ENCODE assay signal across 13 cellular contexts in the genomic region with DNA sequence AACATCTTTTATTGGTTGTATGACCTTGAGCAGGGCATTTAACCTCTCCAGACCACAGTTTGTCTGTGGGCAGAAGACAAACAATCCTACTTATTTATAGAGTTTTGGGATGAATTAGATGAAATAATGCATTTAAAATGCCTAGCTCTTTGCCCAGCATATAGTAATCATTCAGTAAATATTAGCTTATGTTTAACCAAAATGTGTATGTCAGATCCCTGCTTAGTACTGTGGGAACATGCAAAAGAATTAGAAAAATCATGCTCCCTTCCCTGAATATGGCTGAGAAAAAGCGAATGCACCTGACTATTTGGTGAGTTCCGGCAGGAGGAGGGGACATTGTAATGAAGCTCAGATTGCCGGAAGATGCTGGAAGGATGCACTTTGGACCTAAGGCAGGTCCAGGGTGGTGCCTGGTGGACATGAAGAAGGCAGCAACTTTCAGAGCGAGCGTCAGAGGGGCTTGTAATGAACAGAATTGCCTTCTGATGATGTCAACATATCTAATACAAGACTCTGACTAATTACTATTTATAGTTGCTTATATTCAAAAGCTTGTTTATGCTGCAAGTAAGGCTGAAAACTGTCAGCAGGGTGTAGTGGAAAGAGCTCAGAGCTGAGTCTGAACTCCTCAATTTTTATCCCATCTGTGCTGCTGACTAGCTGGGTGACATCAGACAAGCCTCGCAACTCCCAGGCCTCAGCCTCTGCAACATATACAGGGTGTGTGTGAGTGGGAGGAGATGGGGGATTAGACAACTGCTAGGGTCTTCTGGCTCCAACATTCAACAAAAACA.
DNase-seq lines count a peak whose midpoint lies in the region; ATAC-seq, FAIRE-seq and TF ChIP-seq lines count a peak whose summit lies in the region.
"Had no signal": no experiment of that assay in that cellular context is flagged by ENCODE, and none has a peak within 500 bp of the region (broad histone marks: within the 10 kb centered on the region; RNA-seq: fewer than 3 reads in every experiment).

No MANE protein-coding gene starts in this region.

- no peaks in the 10 kb centered on the region for H3K27me3 ChIP-seq in esophagus squamous epithelium

- peak overlapping the region; percentile 42 for H3K27ac Mint-ChIP-seq in activated naive CD8-positive, alpha-beta T cell treated with anti-CD3 and anti-CD28 coated beads, Interleukin-2, amount 50 U/mL, for 24 hours
- no peak overlapping the region for H3K27ac Mint-ChIP-seq in activated naive CD8-positive, alpha-beta T cell treated with anti-CD3 and anti-CD28 coated beads for 36 hours
- H3K27ac Mint-ChIP-seq: progenitor cell of endocrine pancreas, type B pancreatic cell had no signal

- FAIRE-seq in urothelium cell line (lab: Jason Lieb, UNC) = peak; percentile 46
- FAIRE-seq: GM12892 had no signal

- WGBS in esophagus squamous epithelium, 2 donors = 68 to 71% methylated on average over 6 of the region's 6 CpGs

- H3K4me3 Mint-ChIP-seq in activated naive CD8-positive, alpha-beta T cell treated with anti-CD3 and anti-CD28 coated beads, Interleukin-2, amount 50 U/mL, for 24 hours = no peak overlapping the region
- H3K4me3 Mint-ChIP-seq in activated naive CD8-positive, alpha-beta T cell treated with anti-CD3 and anti-CD28 coated beads for 36 hours = no peak overlapping the region
- H3K4me3 Mint-ChIP-seq: type B pancreatic cell had no signal

- H3K4me3 ChIP-seq in mucosa of descending colon = no peak overlapping the region
- H3K4me3 ChIP-seq in esophagus squamous epithelium = no peak overlapping the region

- no peaks in the 10 kb centered on the region for H3K27me3 Mint-ChIP-seq in activated naive CD8-positive, alpha-beta T cell treated with anti-CD3 and anti-CD28 coated beads, Interleukin-2, amount 50 U/mL, for 24 hours
- no peaks in the 10 kb centered on the region for H3K27me3 Mint-ChIP-seq in activated naive CD8-positive, alpha-beta T cell treated with anti-CD3 and anti-CD28 coated beads for 36 hours
- H3K27me3 Mint-ChIP-seq: progenitor cell of endocrine pancreas had no signal

- no peak for TF ChIP-seq POLR2A in esophagus squamous epithelium (IDR thresholded peaks at IDR 0.05)

- no peak for ATAC-seq in activated naive CD8-positive, alpha-beta T cell treated with anti-CD3 and anti-CD28 coated beads, Interleukin-2, amount 50 U/mL, for 24 hours
- peak; percentile 96 for ATAC-seq in mucosa of descending colon

- H3K27ac ChIP-seq in caudate nucleus (ENCODE audit: low read depth, low read length) (peak overlapping the region; percentile 91), esophagus squamous epithelium (peak overlapping the region in 1 of 4 donors; percentile 34)

- peaks cover 64% of the 10 kb centered on the region for H3K36me3 Mint-ChIP-seq in activated naive CD8-positive, alpha-beta T cell treated with anti-CD3 and anti-CD28 coated beads, Interleukin-2, amount 50 U/mL, for 24 hours (ENCODE audit: low read depth)
- H3K36me3 Mint-ChIP-seq in activated naive CD8-positive, alpha-beta T cell treated with anti-CD3 and anti-CD28 coated beads for 36 hours = peaks cover 46% of the 10 kb centered on the region
- H3K36me3 Mint-ChIP-seq: type B pancreatic cell had no signal

- H3K36me3 ChIP-seq in mucosa of descending colon (ENCODE audit: low read depth) = no peaks in the 10 kb centered on the region
- no peaks in the 10 kb centered on the region for H3K36me3 ChIP-seq in esophagus squamous epithelium

- TF ChIP-seq CTCF in mucosa of descending colon (IDR thresholded peaks at IDR 0.05) = no peak
- no peak for TF ChIP-seq CTCF in esophagus squamous epithelium (IDR thresholded peaks at IDR 0.05)

- H3K9me3 ChIP-seq in mucosa of descending colon (no peaks in the 10 kb centered on the region), esophagus squamous epithelium (no peaks in the 10 kb centered on the region)

- no peaks in the 10 kb centered on the region for H3K9me3 Mint-ChIP-seq in activated naive CD8-positive, alpha-beta T cell treated with anti-CD3 and anti-CD28 coated beads, Interleukin-2, amount 50 U/mL, for 24 hours
- peaks cover 4% of the 10 kb centered on the region for H3K9me3 Mint-ChIP-seq in activated naive CD8-positive, alpha-beta T cell treated with anti-CD3 and anti-CD28 coated beads for 36 hours
- H3K9me3 Mint-ChIP-seq: type B pancreatic cell had no signal

- no peak for DNase-seq in activated naive CD8-positive, alpha-beta T cell treated with anti-CD3 and anti-CD28 coated beads, Interleukin-2, amount 50 U/mL, for 24 hours
- no peak for DNase-seq in activated naive CD8-positive, alpha-beta T cell treated with anti-CD3 and anti-CD28 coated beads for 36 hours
- peak in 4 of 61 donors; percentile 10 to 52 (median 22) for DNase-seq in caudate nucleus (lab: John Stamatoyannopoulos, UW)
- DNase-seq in mucosa of descending colon = peak in 2 of 3 donors; percentile 48 to 77
- DNase-seq in urothelium cell line (ENCODE audit: low spot score) = no peak
- DNase-seq in middle frontal gyrus (ENCODE audit: extremely low spot score, low spot score) = no peak
- DNase-seq in cerebellum (ENCODE audit: low spot score) = no peak
- no peak for DNase-seq in esophagus squamous epithelium (lab: John Stamatoyannopoulos, UW)
- DNase-seq: DMS153; effector CD4-positive, alpha-beta T cell had no signal

- no peaks in the 10 kb centered on the region for H3K4me1 ChIP-seq in mucosa of descending colon (ENCODE audit: low read depth)
- peaks cover 0 to 23% (median 0%) of the 10 kb centered on the region in 3 donors for H3K4me1 ChIP-seq in esophagus squamous epithelium

- peaks cover 74% of the 10 kb centered on the region for H3K4me1 Mint-ChIP-seq in activated naive CD8-positive, alpha-beta T cell treated with anti-CD3 and anti-CD28 coated beads, Interleukin-2, amount 50 U/mL, for 24 hours
- peaks cover 53% of the 10 kb centered on the region for H3K4me1 Mint-ChIP-seq in activated naive CD8-positive, alpha-beta T cell treated with anti-CD3 and anti-CD28 coated beads for 36 hours

- intact Hi-C loops in mucosa of descending colon (cut with DNase I, micrococcal nuclease) = no loop called here
- intact Hi-C loops in esophagus squamous epithelium (cut with DNase I) = no loop called here

Comparison
In these comparisons a context has a peak if more than half of its experiments do, and no peak if none do; other contexts are left out.
1. DNase-seq: peak in mucosa of descending colon (2 of 3); none in activated naive CD8-positive, alpha-beta T cell treated with anti-CD3 and anti-CD28 coated beads, Interleukin-2, amount 50 U/mL, for 24 hours (single experiment), activated naive CD8-positive, alpha-beta T cell treated with anti-CD3 and anti-CD28 coated beads for 36 hours (single experiment), urothelium cell line (single experiment), middle frontal gyrus (single experiment), cerebellum (single experiment) and esophagus squamous epithelium (single experiment).